In the genomic region with DNA sequence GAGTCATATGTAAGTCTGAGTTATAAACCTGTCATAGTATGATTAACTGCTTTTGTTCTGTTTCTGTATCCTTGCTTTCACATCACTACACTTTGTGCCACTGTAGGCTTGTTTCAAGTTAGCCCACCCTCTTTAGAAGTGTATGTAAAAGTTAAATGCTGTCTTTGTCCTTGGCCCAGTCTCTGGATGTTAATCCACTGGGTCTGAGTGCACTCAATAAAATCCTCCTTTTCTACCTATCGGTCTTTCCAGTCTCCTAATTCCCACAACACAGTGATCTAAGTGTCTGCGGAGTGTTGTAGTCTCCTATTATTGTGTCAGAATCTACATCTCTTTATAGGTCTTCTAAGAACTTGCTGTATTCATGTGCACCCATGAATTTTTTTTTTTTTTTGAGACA, we compare ENCODE assay signal across 26 cellular contexts. TPM values are rescaled to one million over a fixed set of nuclear protein-coding genes. Genes with fewer than 3 reads are reported as not detected.
A peak's percentile ranks its signal among the peaks of the same experiment; 100 is the strongest.
DNase-seq lines count a peak whose midpoint lies in the region; ATAC-seq, FAIRE-seq and TF ChIP-seq lines count a peak whose summit lies in the region.
"Had no signal": no experiment of that assay in that cellular context is flagged by ENCODE, and none has a peak within 500 bp of the region (broad histone marks: within the 10 kb centered on the region; RNA-seq: fewer than 3 reads in every experiment).

No MANE protein-coding gene starts in this region.

- H3K27ac ChIP-seq in HepG2 (ENCODE audit: extremely low read length, insufficient read depth, low read length) (no peak overlapping the region), right lobe of liver (no peak overlapping the region)
- H3K27ac ChIP-seq: dorsolateral prefrontal cortex, heart left ventricle, ovary, transverse colon had no signal

- H3K4me2 ChIP-seq in HepG2 (ENCODE audit: low read depth, low read length): no peak overlapping the region

- peaks cover 34% of the 10 kb centered on the region for H3K9me3 Mint-ChIP-seq in activated CD4-positive, alpha-beta T cell treated with anti-CD3 and anti-CD28 coated beads, Interleukin-2, amount 10 ng/mL, durations not matched to agents 24 days and 14 days

- DNase-seq in HepG2 (ENCODE audit: low spot score) (no peak), right lobe of liver (no peak), OCI-M1 (lab: John Stamatoyannopoulos, UW) (peak; percentile 43), epithelial cell of esophagus (ENCODE audit: low read depth) (peak; percentile 9), germinal center (ENCODE audit: low spot score) (no peak), NCI-H2171 treated with DMSO at 0.1 percent for 48 hours (lab: John Stamatoyannopoulos, UW) (no peak)
- DNase-seq in activated CD4-positive, alpha-beta T cell treated with anti-CD3 and anti-CD28 coated beads for 1 hour: no peak
- no peak for DNase-seq in activated CD4-positive, alpha-beta T cell treated with anti-CD3 and anti-CD28 coated beads, Interleukin-2, amount 10 ng/mL, durations not matched to agents 24 days and 14 days
- DNase-seq: activated CD4-positive, alpha-beta memory T cell treated with anti-CD3 and anti-CD28 coated beads, Interleukin-2, amount 10 ng/mL, durations not matched to agents 7 days and 5 days; activated effector memory CD4-positive, alpha-beta T cell treated with anti-CD3 and anti-CD28 coated beads, Interleukin-2, amount 50 U/mL, for 16 hours; activated naive CD8-positive, alpha-beta T cell treated with anti-CD3 and anti-CD28 coated beads, Interleukin-2, amount 50 U/mL, for 24 hours; dorsolateral prefrontal cortex; foreskin fibroblast; heart left ventricle; KG1; kidney glomerular epithelial cell; NCI-H1694; NCI-H526 treated with DMSO at 0.1 percent for 48 hours; nephron progenitor cell; ovary; stimulated activated CD4-positive, alpha-beta T cell treated with anti-CD3 and anti-CD28 coated beads, Interleukin-2, amount 100 ng/mL, for 24 hours; T-helper 1 cell; transverse colon had no signal

- H3K9me3 ChIP-seq in HepG2 (ENCODE audit: low read length) (peaks cover 88% of the 10 kb centered on the region), right lobe of liver (peaks cover 0 to 34% (median 11%) of the 10 kb centered on the region in 4 donors)

- no peak overlapping the region for H3K27ac Mint-ChIP-seq in activated CD4-positive, alpha-beta T cell treated with anti-CD3 and anti-CD28 coated beads, Interleukin-2, amount 10 ng/mL, durations not matched to agents 24 days and 14 days
- H3K27ac Mint-ChIP-seq: activated CD4-positive, alpha-beta memory T cell treated with anti-CD3 and anti-CD28 coated beads, Interleukin-2, amount 10 ng/mL, durations not matched to agents 7 days and 5 days; activated naive CD8-positive, alpha-beta T cell treated with anti-CD3 and anti-CD28 coated beads, Interleukin-2, amount 50 U/mL, for 24 hours; nephron progenitor cell had no signal

- H3K36me3 ChIP-seq in HepG2 (replicated peaks in 1 of 2; ENCODE audit: control insufficient read depth in 1 of 2, insufficient read depth in 2 of 2, low read length in 2 of 2) (peaks cover 0 to 3% of the 10 kb centered on the region in 2 experiments; a peak in 1 of 5 replicates), right lobe of liver (peaks cover 0 to 28% (median 14%) of the 10 kb centered on the region in 4 donors)
- H3K36me3 ChIP-seq: ovary had no signal

- no peak overlapping the region for H3K4me3 Mint-ChIP-seq in activated CD4-positive, alpha-beta T cell treated with anti-CD3 and anti-CD28 coated beads, Interleukin-2, amount 10 ng/mL, durations not matched to agents 24 days and 14 days
- H3K4me3 Mint-ChIP-seq: activated CD4-positive, alpha-beta memory T cell treated with anti-CD3 and anti-CD28 coated beads, Interleukin-2, amount 10 ng/mL, durations not matched to agents 7 days and 5 days; activated naive CD8-positive, alpha-beta T cell treated with anti-CD3 and anti-CD28 coated beads, Interleukin-2, amount 50 U/mL, for 24 hours; central memory CD8-positive, alpha-beta T cell; nephron progenitor cell had no signal

- H3K9ac ChIP-seq in HepG2 (ENCODE audit: insufficient read depth, low read depth, low read length): no peak overlapping the region

- no peak for TF ChIP-seq POLR2A in HepG2 (IDR thresholded peaks at IDR 0.05; ENCODE audit: insufficient read depth in 1 of 2, low read depth in 2 of 2, low read length in 2 of 2)
- TF ChIP-seq POLR2A in right lobe of liver (IDR thresholded peaks at IDR 0.05): no peak

- H3K36me3 Mint-ChIP-seq in activated CD4-positive, alpha-beta T cell treated with anti-CD3 and anti-CD28 coated beads, Interleukin-2, amount 10 ng/mL, durations not matched to agents 24 days and 14 days (ENCODE audit: low read depth): peaks cover 37% of the 10 kb centered on the region

- intact Hi-C loops in HepG2 (cut with micrococcal nuclease; ENCODE audit: unreplicated experiment): no loop called here
- intact Hi-C loops in right lobe of liver (cut with DNase I): no loop called here
- intact Hi-C loops in activated CD4-positive, alpha-beta T cell treated with anti-CD3 and anti-CD28 coated beads, Interleukin-2, amount 10 ng/mL, durations not matched to agents 24 days and 14 days (cut with micrococcal nuclease): no loop called here

- H3K27me3 ChIP-seq in HepG2 (ENCODE audit: control insufficient read depth in 1 of 2, insufficient read depth in 2 of 2, low read length in 2 of 2) (no peaks in the 10 kb centered on the region), right lobe of liver (no peaks in the 10 kb centered on the region)
- H3K27me3 ChIP-seq: dorsolateral prefrontal cortex, heart left ventricle, ovary, transverse colon had no signal

- WGBS in HepG2 (ENCODE audit: low lambda C conversion rate): 62% methylated on average over 2 of the region's 2 CpGs
- 100% methylated on average over 2 of the region's 2 CpGs for WGBS in right lobe of liver (ENCODE audit: insufficient coverage, low coverage, low lambda C conversion rate, missing lambda C conversion rate)

- H4K20me1 ChIP-seq in HepG2 (ENCODE audit: insufficient read depth, low read length): no peaks in the 10 kb centered on the region

- TF ChIP-seq EP300 in HepG2 (IDR thresholded peaks at IDR 0.05; ENCODE audit: low read depth in 2 of 2, low read length in 2 of 2): no peak
- TF ChIP-seq EP300 in HepG2 (CRISPR knock-in tag; IDR thresholded peaks at IDR 0.05; ENCODE audit: borderline replicate concordance): no peak

- no peak for TF ChIP-seq RAD21 in HepG2 (CRISPR knock-in tag; IDR thresholded peaks at IDR 0.05)

- CTCF ChIA-PET in HepG2 (lab: Yijun Ruan, JAX; ENCODE audit: low intra/inter-chr PET ratio, low total read pairs): no interaction called here

- no peak for FAIRE-seq in HepG2 (lab: Jason Lieb, UNC)
- FAIRE-seq: A204.1 had no signal

- POLR2A ChIA-PET in HepG2 (lab: Yijun Ruan, JAX): no interaction called here

- H3K4me3 ChIP-seq in HepG2 (replicated peaks in 1 of 3; ENCODE audit: insufficient read depth in 1 of 3, low read depth in 2 of 3, low read length in 3 of 3) (no peak overlapping the region), right lobe of liver (no peak overlapping the region), epithelial cell of esophagus (ENCODE audit: low read length) (no peak overlapping the region)
- H3K4me3 ChIP-seq: dorsolateral prefrontal cortex, heart left ventricle, lung, ovary, transverse colon had no signal

- no peak for ATAC-seq in HepG2
- ATAC-seq in right lobe of liver: no peak
- ATAC-seq: activated naive CD8-positive, alpha-beta T cell treated with anti-CD3 and anti-CD28 coated beads, Interleukin-2, amount 50 U/mL, for 24 hours; heart left ventricle had no signal

- in situ Hi-C loops in HepG2 (cut with HindIII; ENCODE audit: extremely low pct_ligation_motif_present, low pct_unique_long_range_greater_than_20kb): no loop called here

- no TSS peak for BruUV-seq in HepG2 (replicated peaks; lab: Mats Ljungman, UMichigan)

- H3K4me1 Mint-ChIP-seq in activated CD4-positive, alpha-beta T cell treated with anti-CD3 and anti-CD28 coated beads, Interleukin-2, amount 10 ng/mL, durations not matched to agents 24 days and 14 days: no peaks in the 10 kb centered on the region
- H3K4me1 Mint-ChIP-seq: activated naive CD8-positive, alpha-beta T cell treated with anti-CD3 and anti-CD28 coated beads, Interleukin-2, amount 50 U/mL, for 24 hours; nephron progenitor cell had no signal

- H3K4me1 ChIP-seq in HepG2 (ENCODE audit: insufficient read depth, low read length) (no peaks in the 10 kb centered on the region), right lobe of liver (no peaks in the 10 kb centered on the region)
- H3K4me1 ChIP-seq: heart left ventricle, transverse colon had no signal

- no peaks in the 10 kb centered on the region for H3K79me2 ChIP-seq in HepG2 (ENCODE audit: insufficient read depth, low read length)

- H2AFZ ChIP-seq in HepG2 (ENCODE audit: low read length): no peak overlapping the region

- no peaks in the 10 kb centered on the region for H3K27me3 Mint-ChIP-seq in activated CD4-positive, alpha-beta T cell treated with anti-CD3 and anti-CD28 coated beads, Interleukin-2, amount 10 ng/mL, durations not matched to agents 24 days and 14 days
- H3K27me3 Mint-ChIP-seq: activated CD4-positive, alpha-beta memory T cell treated with anti-CD3 and anti-CD28 coated beads, Interleukin-2, amount 10 ng/mL, durations not matched to agents 7 days and 5 days; activated naive CD8-positive, alpha-beta T cell treated with anti-CD3 and anti-CD28 coated beads, Interleukin-2, amount 50 U/mL, for 24 hours; central memory CD8-positive, alpha-beta T cell had no signal

- no peak for TF ChIP-seq CTCF in HepG2 (CRISPR knock-in tag; IDR thresholded peaks at IDR 0.05)
- no peak for TF ChIP-seq CTCF in right lobe of liver (IDR thresholded peaks at IDR 0.05)
- TF ChIP-seq CTCF in epithelial cell of esophagus (IDR thresholded peaks at IDR 0.05; ENCODE audit: insufficient read depth, low read depth, low read length, missing control alignments): no peak

RNA-seq across cellular contexts. Expression of a gene that starts 14.1 kb away (rescaled TPM):
- total RNA-seq in HepG2 (2016; rRNA removed; fragmentation: Illumina TruSeq; extraction: Trizol) (3.3 and 5.9 TPM in 2 replicates), right lobe of liver (1 to 10 TPM; 4.8 to 9.6 (median 7.6) TPM)
- total RNA-seq in HepG2 (2016; cell fraction: cytosol; rRNA removed; fragmentation: Illumina TruSeq; extraction: Trizol; ENCODE audit: low read depth): 1.6 and 1.7 TPM in 2 replicates
- total RNA-seq in HepG2 (2016; cell fraction: insoluble cytoplasmic fraction; rRNA removed; fragmentation: Illumina TruSeq; extraction: Trizol): 4.3 and 4.7 TPM in 2 replicates
- 5.2 and 5.4 TPM in 2 replicates for total RNA-seq in HepG2 (2016; cell fraction: membrane; rRNA removed; fragmentation: Illumina TruSeq; extraction: Trizol)
- 5.0 and 5.5 TPM in 2 replicates for total RNA-seq in HepG2 (2016; cell fraction: nucleus; rRNA removed; fragmentation: Illumina TruSeq; extraction: Trizol)
- polyA plus RNA-seq in HepG2 (2011; rRNA removed): 3.2 and 3.4 TPM in 2 replicates
- polyA plus RNA-seq in HepG2 (2011; cell fraction: cytosol; rRNA removed): 2.7 and 3.3 TPM in 2 replicates
- 4.4 and 5.2 TPM in 2 replicates for polyA plus RNA-seq in HepG2 (2011; cell fraction: nucleus; rRNA removed)
- 1.8 and 2.8 TPM in 2 replicates for polyA plus RNA-seq in HepG2 (2012)
- polyA plus RNA-seq in HepG2 (2016; cell fraction: cytosol; fragmentation: Illumina TruSeq; extraction: Trizol; ENCODE audit: low read depth): 1.7 and 1.8 TPM in 2 replicates
- 3.7 and 4.1 TPM in 2 replicates for polyA plus RNA-seq in HepG2 (2016; cell fraction: insoluble cytoplasmic fraction; fragmentation: Illumina TruSeq; extraction: Trizol; ENCODE audit: low read depth)
- 3.3 and 3.7 TPM in 2 replicates for polyA plus RNA-seq in HepG2 (2016; cell fraction: membrane; fragmentation: Illumina TruSeq; extraction: Trizol; ENCODE audit: low read depth)
- 3.6 and 4.8 TPM in 2 replicates for polyA plus RNA-seq in HepG2 (2016; cell fraction: nucleus; fragmentation: Illumina TruSeq; extraction: Trizol; ENCODE audit: insufficient read depth, low read depth)
- polyA minus RNA-seq in HepG2 (2011; rRNA and poly(A)+ RNA removed; ENCODE audit: low replicate concordance): 5.1 TPM in 1 of 2 replicates, not detected in the other
- 1.8 and 2.8 TPM in 2 replicates for polyA minus RNA-seq in HepG2 (2011; cell fraction: cytosol; rRNA and poly(A)+ RNA removed)
- 9.9 and 11.6 TPM in 2 replicates for polyA minus RNA-seq in HepG2 (2011; cell fraction: nucleus; rRNA and poly(A)+ RNA removed)
- 3.0 and 3.3 TPM in 2 replicates for total RNA-seq in activated CD4-positive, alpha-beta T cell treated with anti-CD3 and anti-CD28 coated beads, Interleukin-2, amount 10 ng/mL, durations not matched to agents 24 days and 14 days

Comparison
In these comparisons a context has a peak if more than half of its experiments do, and no peak if none do; other contexts are left out.
1. DNase-seq: peak in OCI-M1 (single experiment) and epithelial cell of esophagus (single experiment); none in HepG2 (single experiment), right lobe of liver (0 of 3), germinal center (single experiment), NCI-H2171 treated with DMSO at 0.1 percent for 48 hours (single experiment), activated CD4-positive, alpha-beta T cell treated with anti-CD3 and anti-CD28 coated beads for 1 hour (single experiment) and activated CD4-positive, alpha-beta T cell treated with anti-CD3 and anti-CD28 coated beads, Interleukin-2, amount 10 ng/mL, durations not matched to agents 24 days and 14 days (single experiment).